Comparison of ENCODE assay signal across 8 cellular contexts in the genomic region with DNA sequence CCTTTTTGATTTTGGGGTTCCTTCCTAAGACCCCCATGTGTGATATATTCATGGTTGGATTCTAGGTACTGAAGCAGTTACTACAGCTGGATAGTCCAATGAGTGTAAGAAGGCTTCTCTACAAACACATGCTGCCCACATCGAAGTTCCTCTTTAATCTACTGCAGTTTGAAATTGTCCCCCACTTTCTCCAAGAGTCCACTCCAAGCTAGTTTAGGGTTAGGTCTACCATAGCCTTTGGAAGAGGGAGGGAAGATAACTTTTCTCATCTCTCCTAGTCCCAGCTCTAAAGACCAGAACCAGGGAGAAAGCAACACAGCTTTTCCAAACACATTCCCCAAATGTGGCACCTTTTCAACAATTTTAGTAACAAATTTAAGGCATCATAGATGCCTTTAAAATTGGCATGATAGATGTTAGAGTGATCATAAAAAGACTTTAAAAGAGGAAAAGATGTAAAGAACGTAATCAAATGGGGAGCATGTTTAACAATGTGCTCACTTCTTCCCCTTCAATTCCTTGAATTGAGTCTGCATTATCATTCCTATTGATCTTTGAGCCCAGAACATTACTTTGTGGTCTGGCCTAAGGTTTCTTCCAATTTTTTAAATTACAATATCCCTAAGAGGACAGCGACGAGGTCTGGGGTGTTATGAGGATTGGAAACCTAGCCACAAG. TPM values are rescaled to one million over a fixed set of nuclear protein-coding genes. Genes with fewer than 3 reads are reported as not detected.
DNase-seq lines count a peak whose midpoint lies in the region; ATAC-seq, FAIRE-seq and TF ChIP-seq lines count a peak whose summit lies in the region.

No MANE protein-coding gene starts in this region.

- TF ChIP-seq RAD21 in HepG2 (CRISPR knock-in tag; IDR thresholded peaks at IDR 0.05): no peak

- peak overlapping the region; percentile 82 for H3K4me2 ChIP-seq in HepG2 (ENCODE audit: low read depth, low read length)

- POLR2A ChIA-PET in HepG2 (lab: Yijun Ruan, JAX): interaction anchor here (1.8 kb wide), 1 partner anchor 206 kb away, joined by 10 read pairs; a partner anchor contains a TSS

- no peaks in the 10 kb centered on the region for H3K27me3 Mint-ChIP-seq in activated T-cell treated with anti-CD3 and anti-CD28 coated beads, Interleukin-2, amount 50 U/mL, for 4 hours (ENCODE audit: low read depth)
- H3K27me3 Mint-ChIP-seq in activated naive CD8-positive, alpha-beta T cell treated with anti-CD3 and anti-CD28 coated beads for 36 hours: no peaks in the 10 kb centered on the region

- CTCF ChIA-PET in HepG2 (lab: Yijun Ruan, JAX; ENCODE audit: low intra/inter-chr PET ratio, low total read pairs): no interaction called here

- no peaks in the 10 kb centered on the region for H3K36me3 Mint-ChIP-seq in activated T-cell treated with anti-CD3 and anti-CD28 coated beads, Interleukin-2, amount 50 U/mL, for 4 hours (ENCODE audit: insufficient read depth)
- peaks cover 27% of the 10 kb centered on the region for H3K36me3 Mint-ChIP-seq in activated naive CD8-positive, alpha-beta T cell treated with anti-CD3 and anti-CD28 coated beads for 36 hours

- WGBS in HepG2 (ENCODE audit: low lambda C conversion rate): 53% methylated on average over 4 of the region's 4 CpGs
- 83 to 85% methylated on average over 4 of the region's 4 CpGs for whole genome bisulfite sequencing in tibial nerve, 2 donors

- H3K4me3 Mint-ChIP-seq in activated T-cell treated with anti-CD3 and anti-CD28 coated beads, Interleukin-2, amount 50 U/mL, for 4 hours: peak overlapping the region; percentile 95
- H3K4me3 Mint-ChIP-seq in activated naive CD8-positive, alpha-beta T cell treated with anti-CD3 and anti-CD28 coated beads for 36 hours: peak overlapping the region; percentile 95

- in situ Hi-C loops in HepG2 (cut with HindIII; ENCODE audit: extremely low pct_ligation_motif_present, low pct_unique_long_range_greater_than_20kb): no loop called here

- BruUV-seq in HepG2 (replicated peaks; lab: Mats Ljungman, UMichigan): no TSS peak

- intact Hi-C loops in HepG2 (cut with micrococcal nuclease; ENCODE audit: unreplicated experiment): no loop called here

- TF ChIP-seq POLR2A in HepG2 (IDR thresholded peaks at IDR 0.05; ENCODE audit: insufficient read depth in 1 of 2, low read depth in 2 of 2, low read length in 2 of 2) (no peak), tibial nerve (IDR thresholded peaks at IDR 0.05) (no peak)

- H3K79me2 ChIP-seq in HepG2 (ENCODE audit: insufficient read depth, low read length): peaks cover 2% of the 10 kb centered on the region

- peaks cover 16% of the 10 kb centered on the region for H3K4me1 Mint-ChIP-seq in activated T-cell treated with anti-CD3 and anti-CD28 coated beads, Interleukin-2, amount 50 U/mL, for 4 hours (ENCODE audit: low read depth)
- H3K4me1 Mint-ChIP-seq in activated naive CD8-positive, alpha-beta T cell treated with anti-CD3 and anti-CD28 coated beads for 36 hours: peaks cover 19% of the 10 kb centered on the region

- H4K20me1 ChIP-seq in HepG2 (ENCODE audit: insufficient read depth, low read length): no peaks in the 10 kb centered on the region

- H3K27ac Mint-ChIP-seq in activated naive CD8-positive, alpha-beta T cell treated with anti-CD3 and anti-CD28 coated beads for 36 hours: peak overlapping the region; percentile 99

- no peaks in the 10 kb centered on the region for H3K9me3 ChIP-seq in HepG2 (ENCODE audit: low read length)
- no peaks in the 10 kb centered on the region for H3K9me3 ChIP-seq in tibial nerve

- no peak for FAIRE-seq in HepG2 (lab: Jason Lieb, UNC)

- ATAC-seq in activated T-cell treated with anti-CD3 and anti-CD28 coated beads, Interleukin-2, amount 50 U/mL, for 4 hours: no peak
- ATAC-seq in HepG2: no peak
- no peak for ATAC-seq in HG03432 (IDR thresholded peaks at IDR 0.05; ENCODE audit: unreplicated experiment)

- H3K36me3 ChIP-seq in HepG2 (replicated peaks in 1 of 2; ENCODE audit: control insufficient read depth in 1 of 2, insufficient read depth in 2 of 2, low read length in 2 of 2) (no peaks in the 10 kb centered on the region), tibial nerve (no peaks in the 10 kb centered on the region)

- H3K27ac ChIP-seq in HepG2 (ENCODE audit: extremely low read length, insufficient read depth, low read length) (no peak overlapping the region), tibial nerve (peak overlapping the region in 3 of 4 donors; percentile 95 to 99 (median 98))

- no peak for DNase-seq in activated T-cell treated with anti-CD3 and anti-CD28 coated beads, Interleukin-2, amount 50 U/mL, for 4 hours
- DNase-seq in activated T-cell treated with anti-CD3 and anti-CD28 coated beads, Interleukin-2, amount 50 U/mL, for 1 hour: no peak
- no peak for DNase-seq in activated naive CD8-positive, alpha-beta T cell treated with anti-CD3 and anti-CD28 coated beads for 36 hours
- DNase-seq in HepG2 (ENCODE audit: low spot score): no peak
- no peak for DNase-seq in tibial nerve (ENCODE audit: low spot score in 2 of 2)
- no peak for DNase-seq in ureter (ENCODE audit: low spot score)
- DNase-seq in A172 (ENCODE audit: low spot score): no peak

- peak overlapping the region; percentile 79 for H3K9ac ChIP-seq in HepG2 (ENCODE audit: insufficient read depth, low read depth, low read length)

- H3K4me1 ChIP-seq in HepG2 (ENCODE audit: insufficient read depth, low read length) (peaks cover 29% of the 10 kb centered on the region), tibial nerve (peaks cover 0 to 13% (median 7%) of the 10 kb centered on the region in 4 donors)

- H3K4me3 ChIP-seq in HepG2 (replicated peaks in 1 of 3; ENCODE audit: insufficient read depth in 1 of 3, low read depth in 2 of 3, low read length in 3 of 3): peak overlapping the region; percentile 90 to 99 (median 97); a peak in 5 of 6 replicates
- peak overlapping the region in 2 of 4 donors; percentile 62 to 65 for H3K4me3 ChIP-seq in tibial nerve

- H3K9me3 Mint-ChIP-seq in activated T-cell treated with anti-CD3 and anti-CD28 coated beads, Interleukin-2, amount 50 U/mL, for 4 hours: no peaks in the 10 kb centered on the region
- no peaks in the 10 kb centered on the region for H3K9me3 Mint-ChIP-seq in activated naive CD8-positive, alpha-beta T cell treated with anti-CD3 and anti-CD28 coated beads for 36 hours

- no peak for TF ChIP-seq EP300 in HepG2 (IDR thresholded peaks at IDR 0.05; ENCODE audit: low read depth in 2 of 2, low read length in 2 of 2)
- no peak for TF ChIP-seq EP300 in HepG2 (CRISPR knock-in tag; IDR thresholded peaks at IDR 0.05; ENCODE audit: borderline replicate concordance)
- TF ChIP-seq EP300 in tibial nerve (IDR thresholded peaks at IDR 0.05): no peak

- peak overlapping the region; percentile 79 for H2AFZ ChIP-seq in HepG2 (ENCODE audit: low read length)

- TF ChIP-seq CTCF in HepG2 (CRISPR knock-in tag; IDR thresholded peaks at IDR 0.05) (no peak), tibial nerve (IDR thresholded peaks at IDR 0.05) (no peak)

- H3K27me3 ChIP-seq in HepG2 (ENCODE audit: control insufficient read depth in 1 of 2, insufficient read depth in 2 of 2, low read length in 2 of 2): no peaks in the 10 kb centered on the region; a peak in 1 of 5 replicates
- H3K27me3 ChIP-seq in tibial nerve: no peaks in the 10 kb centered on the region

TF ChIP-seq in HepG2, 621 proteins besides CTCF, POLR2A, EP300 and RAD21:
- no peak for TF ChIP-seq ZNF839 (CRISPR knock-in tag; IDR thresholded peaks at IDR 0.05; ENCODE audit: borderline replicate concordance)
- TF ChIP-seq, protein P1, sequence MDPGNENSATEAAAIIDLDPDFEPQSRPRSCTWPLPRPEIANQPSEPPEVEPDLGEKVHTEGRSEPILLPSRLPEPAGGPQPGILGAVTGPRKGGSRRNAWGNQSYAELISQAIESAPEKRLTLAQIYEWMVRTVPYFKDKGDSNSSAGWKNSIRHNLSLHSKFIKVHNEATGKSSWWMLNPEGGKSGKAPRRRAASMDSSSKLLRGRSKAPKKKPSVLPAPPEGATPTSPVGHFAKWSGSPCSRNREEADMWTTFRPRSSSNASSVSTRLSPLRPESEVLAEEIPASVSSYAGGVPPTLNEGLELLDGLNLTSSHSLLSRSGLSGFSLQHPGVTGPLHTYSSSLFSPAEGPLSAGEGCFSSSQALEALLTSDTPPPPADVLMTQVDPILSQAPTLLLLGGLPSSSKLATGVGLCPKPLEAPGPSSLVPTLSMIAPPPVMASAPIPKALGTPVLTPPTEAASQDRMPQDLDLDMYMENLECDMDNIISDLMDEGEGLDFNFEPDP (CRISPR knock-in tag; conservative IDR thresholded peaks at IDR 0.05): no peak
- no peak for TF ChIP-seq CEBPG (CRISPR knock-in tag; IDR thresholded peaks at IDR 0.05)
- no peak for TF ChIP-seq ZFP62 (CRISPR knock-in tag; IDR thresholded peaks at IDR 0.05)

RNA-seq across cellular contexts. Expression of a gene that starts 1.0 kb away (rescaled TPM):
- total RNA-seq in activated T-cell treated with anti-CD3 and anti-CD28 coated beads, Interleukin-2, amount 50 U/mL, for 4 hours: 10 to 100 TPM; 24.0 to 36.1 (median 25.5) TPM
- 10 to 100 TPM; 91.8 to 94.8 TPM for total RNA-seq in activated naive CD8-positive, alpha-beta T cell treated with anti-CD3 and anti-CD28 coated beads for 36 hours
- total RNA-seq in HepG2 (2016; rRNA removed; fragmentation: Illumina TruSeq; extraction: Trizol) (26.1 and 35.6 TPM in 2 replicates), tibial nerve (under 1 TPM in 1 of 4 donors, not detected in 3; 0.39 TPM), ureter (0.83 TPM)
- 5.3 and 6.4 TPM in 2 replicates for total RNA-seq in HepG2 (2016; cell fraction: cytosol; rRNA removed; fragmentation: Illumina TruSeq; extraction: Trizol; ENCODE audit: low read depth)
- 24.4 and 33.9 TPM in 2 replicates for total RNA-seq in HepG2 (2016; cell fraction: insoluble cytoplasmic fraction; rRNA removed; fragmentation: Illumina TruSeq; extraction: Trizol)
- 13.0 and 14.4 TPM in 2 replicates for total RNA-seq in HepG2 (2016; cell fraction: membrane; rRNA removed; fragmentation: Illumina TruSeq; extraction: Trizol)
- total RNA-seq in HepG2 (2016; cell fraction: nucleus; rRNA removed; fragmentation: Illumina TruSeq; extraction: Trizol): 17.1 and 17.8 TPM in 2 replicates
- 1.6 and 3.2 TPM in 2 replicates for polyA plus RNA-seq in HepG2 (2011; rRNA removed)
- 1.7 and 2.3 TPM in 2 replicates for polyA plus RNA-seq in HepG2 (2011; cell fraction: cytosol; rRNA removed)
- polyA plus RNA-seq in HepG2 (2011; cell fraction: nucleus; rRNA removed): 1.8 and 2.1 TPM in 2 replicates
- 1.0 and 5.1 TPM in 2 replicates for polyA plus RNA-seq in HepG2 (2012)
- 1.3 and 1.4 TPM in 2 replicates for polyA plus RNA-seq in HepG2 (2016; cell fraction: cytosol; fragmentation: Illumina TruSeq; extraction: Trizol; ENCODE audit: low read depth)
- 22.5 and 24.0 TPM in 2 replicates for polyA plus RNA-seq in HepG2 (2016; cell fraction: insoluble cytoplasmic fraction; fragmentation: Illumina TruSeq; extraction: Trizol; ENCODE audit: low read depth)
- polyA plus RNA-seq in HepG2 (2016; cell fraction: membrane; fragmentation: Illumina TruSeq; extraction: Trizol; ENCODE audit: low read depth): 4.7 and 4.8 TPM in 2 replicates
- polyA plus RNA-seq in HepG2 (2016; cell fraction: nucleus; fragmentation: Illumina TruSeq; extraction: Trizol; ENCODE audit: insufficient read depth, low read depth): 13.3 and 14.2 TPM in 2 replicates
- 3.8 and 32.8 TPM in 2 replicates for polyA minus RNA-seq in HepG2 (2011; rRNA and poly(A)+ RNA removed; ENCODE audit: low replicate concordance)
- polyA minus RNA-seq in HepG2 (2011; cell fraction: cytosol; rRNA and poly(A)+ RNA removed): 4.7 and 7.4 TPM in 2 replicates
- 11.1 and 12.6 TPM in 2 replicates for polyA minus RNA-seq in HepG2 (2011; cell fraction: nucleus; rRNA and poly(A)+ RNA removed)
- 56.1 and 71.4 TPM in 2 replicates for total RNA-seq in A172 (2014; rRNA removed; shearing (Covaris generic))
